ENCODE assay signal across 11 cellular contexts in genomic region chr18:32760391-32760790, GRCh38. TPM values are rescaled to one million over a fixed set of nuclear protein-coding genes. Genes with fewer than 3 reads are reported as not detected.
DNase-seq lines count a peak whose midpoint lies in the region; ATAC-seq and TF ChIP-seq lines count a peak whose summit lies in the region.
"Had no signal": no experiment of that assay in that cellular context is flagged by ENCODE, and none has a peak within 500 bp of the region (broad histone marks: within the 10 kb centered on the region; RNA-seq: fewer than 3 reads in every experiment).

No MANE protein-coding gene starts in this region.

- H3K36me3 ChIP-seq in uterus, result no peaks in the 10 kb centered on the region
- H3K36me3 ChIP-seq: esophagus muscularis mucosa, SJSA1 had no signal

- peak; percentile 94 for ATAC-seq in HG03066 (IDR thresholded peaks at IDR 0.05; ENCODE audit: low read depth, unreplicated experiment)

- DNase-seq in GM12865 (ENCODE audit: low read depth) (peak; percentile 61), GM20000 (ENCODE audit: low spot score) (peak; percentile 72), SKM-1 treated with dmso at 0.1 percent for 144 hours (lab: John Stamatoyannopoulos, UW; ENCODE audit: unreplicated experiment) (peak; percentile 44), Ammon's horn (ENCODE audit: low spot score) (no peak), hypothalamus (lab: John Stamatoyannopoulos, UW) (no peak), HFFc6 (no peak), uterus (no peak)

- peaks cover 2% of the 10 kb centered on the region; the same call in 1 of the 2 replicates for H3K27me3 Mint-ChIP-seq in HFFc6 (ENCODE audit: insufficient read depth)

- H3K4me1 Mint-ChIP-seq in HFFc6 (ENCODE audit: low read depth), result no peaks in the 10 kb centered on the region

- H3K4me1 ChIP-seq in uterus, result no peaks in the 10 kb centered on the region
- H3K4me1 ChIP-seq: esophagus muscularis mucosa, SJSA1 had no signal

- intact Hi-C loops in uterus (cut with DNase I; ENCODE audit: low total_unique reads), result no loop called here

- H3K4me3 ChIP-seq in GM12865 (ENCODE audit: low read depth, low read length) (no peak overlapping the region), uterus (no peak overlapping the region)
- H3K4me3 ChIP-seq: esophagus muscularis mucosa, SJSA1 had no signal

- no peak overlapping the region for H3K27ac Mint-ChIP-seq in HFFc6

- no peak for TF ChIP-seq POLR2A in uterus (IDR thresholded peaks at IDR 0.05)

- H3K36me3 Mint-ChIP-seq in HFFc6 (ENCODE audit: low read depth), result no peaks in the 10 kb centered on the region

- H3K27me3 ChIP-seq in uterus, result peaks cover 0 to under 1% of the 10 kb centered on the region in 2 donors
- H3K27me3 ChIP-seq: esophagus muscularis mucosa had no signal

- TF ChIP-seq CTCF in GM12865 (IDR thresholded peaks at IDR 0.05; ENCODE audit: insufficient read depth, low read depth, low read length, missing control alignments), result no peak
- TF ChIP-seq CTCF in GM20000 (IDR thresholded peaks at IDR 0.05; ENCODE audit: extremely low read depth, missing control alignments), result no peak
- TF ChIP-seq CTCF in HFFc6 (IDR thresholded peaks at IDR 0.05), result no peak
- no peak for TF ChIP-seq CTCF in uterus (IDR thresholded peaks at IDR 0.05)

- H3K27ac ChIP-seq in uterus, result no peak overlapping the region
- H3K27ac ChIP-seq: esophagus muscularis mucosa, SJSA1 had no signal

- no peaks in the 10 kb centered on the region for H3K9me3 ChIP-seq in uterus
- H3K9me3 ChIP-seq: esophagus muscularis mucosa, SJSA1 had no signal

- peaks cover 32% of the 10 kb centered on the region for H3K9me3 Mint-ChIP-seq in HFFc6

- H3K4me3 Mint-ChIP-seq in HFFc6, result no peak overlapping the region

RNA-seq across cellular contexts. Expression of gene KLHL14, which starts 12.4 kb away (rescaled TPM):
- not detected for total RNA-seq in HFFc6 (2021; fragmentation: NEBNext Ultra II Directional; extraction: Animal tissue kit (Norgen Biotek cat#: 25700))
- total RNA-seq in uterus, result 1 to 10 TPM; 2.6 to 9.5 (median 3.0) TPM
- total RNA-seq: myocyte, SJSA1 had no signal

Comparison
In these comparisons a context has a peak if more than half of its experiments do, and no peak if none do; other contexts are left out.
1. DNase-seq: peak in GM12865 (single experiment), GM20000 (single experiment) and SKM-1 treated with dmso at 0.1 percent for 144 hours (single experiment); none in Ammon's horn (single experiment), hypothalamus (0 of 51), HFFc6 (single experiment) and uterus (0 of 2).